ENCODE assay signal across 1 cellular context in genomic region chrX:40182615-40183014, GRCh38.
A peak's percentile ranks its signal among the peaks of the same experiment; 100 is the strongest.
TF ChIP-seq lines count a peak whose summit lies in the region.

No MANE protein-coding gene starts in this region.

TF ChIP-seq in HEK293, 187 proteins besides CTCF, POLR2A, EP300 and RAD21 (continued from another document):
- TF ChIP-seq ZBTB11 (tag by site-specific recombination; conservative IDR thresholded peaks at IDR 0.05; ENCODE audit: low read depth) (peak; percentile 51), REST (tag by site-specific recombination; IDR thresholded peaks at IDR 0.05) (0 out of 2 replicates have a peak, but pooled peaks have one; percentile 17), ZNF514 (tag by site-specific recombination; IDR thresholded peaks at IDR 0.05) (no peak), ZNF148 (tag by site-specific recombination; IDR thresholded peaks at IDR 0.05; ENCODE audit: borderline replicate concordance) (no peak), TSHZ1 (tag by site-specific recombination; IDR thresholded peaks at IDR 0.05; ENCODE audit: borderline replicate concordance) (no peak), ZNF791 (tag by site-specific recombination; IDR thresholded peaks at IDR 0.05) (0 out of 2 replicates have a peak, but pooled peaks have one; percentile 23), ZNF433 (tag by site-specific recombination; IDR thresholded peaks at IDR 0.05; ENCODE audit: low read depth) (0 out of 2 replicates have a peak, but pooled peaks have one; percentile 36), ZNF510 (tag by site-specific recombination; IDR thresholded peaks at IDR 0.05; ENCODE audit: insufficient replicate concordance) (peak; percentile 29), KLF7 (tag by site-specific recombination; IDR thresholded peaks at IDR 0.05; ENCODE audit: borderline replicate concordance) (no peak), ZNF266 (tag by site-specific recombination; IDR thresholded peaks at IDR 0.05; ENCODE audit: low read depth) (peak; percentile 54; the same call in 1 of the 2 replicates), ZNF843 (tag by site-specific recombination; IDR thresholded peaks at IDR 0.05) (no peak), ZNF280D (tag by site-specific recombination; IDR thresholded peaks at IDR 0.05) (no peak), ZNF664 (tag by site-specific recombination; IDR thresholded peaks at IDR 0.05) (0 out of 2 replicates have a peak, but pooled peaks have one; percentile 29), ZNF704 (tag by site-specific recombination; IDR thresholded peaks at IDR 0.05) (no peak), ZNF140 (tag by site-specific recombination; IDR thresholded peaks at IDR 0.05) (peak; percentile 55; the same call in 1 of the 2 replicates), ZNF112 (tag by site-specific recombination; IDR thresholded peaks at IDR 0.05) (no peak), ZNF518A (tag by site-specific recombination; conservative IDR thresholded peaks at IDR 0.05; ENCODE audit: low read depth) (peak; percentile 68), ZNF658 (tag by site-specific recombination; IDR thresholded peaks at IDR 0.05) (no peak), ZNF830 (tag by site-specific recombination; IDR thresholded peaks at IDR 0.05; ENCODE audit: low read depth) (no peak), ZNF211 (tag by site-specific recombination; IDR thresholded peaks at IDR 0.05; ENCODE audit: low read depth) (no peak), ZNF785 (tag by site-specific recombination; IDR thresholded peaks at IDR 0.05) (no peak)
